In the genomic region with DNA sequence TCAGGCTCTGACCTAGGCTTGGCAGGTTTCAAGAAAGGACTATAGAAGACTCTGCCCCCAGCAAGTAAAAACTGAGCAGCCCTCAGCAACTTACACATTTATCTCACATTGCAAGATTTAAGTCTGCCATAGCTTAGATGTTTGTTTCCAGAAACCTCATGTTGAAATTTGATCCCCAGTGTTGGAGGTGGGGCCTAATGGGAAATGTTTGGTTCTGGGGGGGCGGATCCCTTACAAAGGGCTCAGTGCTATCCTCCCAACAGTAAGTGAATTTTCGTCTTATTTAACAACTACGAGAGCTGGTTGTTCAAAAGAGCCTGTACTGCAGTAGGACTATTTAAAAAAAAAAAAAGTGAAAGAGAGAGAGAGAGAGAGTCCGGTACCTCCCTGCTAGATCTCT, we compare ENCODE assay signal across 18 cellular contexts.
DNase-seq lines count a peak whose midpoint lies in the region; ATAC-seq, FAIRE-seq and TF ChIP-seq lines count a peak whose summit lies in the region.
"Had no signal": no experiment of that assay in that cellular context is flagged by ENCODE, and none has a peak within 500 bp of the region (broad histone marks: within the 10 kb centered on the region; RNA-seq: fewer than 3 reads in every experiment).

No MANE protein-coding gene starts in this region.

- H2BK120ac ChIP-seq in H1 (replicated peaks; ENCODE audit: low read depth, low read length), result no peak overlapping the region

- H4K8ac ChIP-seq in H1 (ENCODE audit: extremely low read depth, insufficient read depth, low read length), result no peak overlapping the region

- no peak overlapping the region for H4K5ac ChIP-seq in H1 (ENCODE audit: insufficient read length, low read depth, low read length)

- no peak overlapping the region for H3K14ac ChIP-seq in H1 (ENCODE audit: insufficient read length)

- no peak overlapping the region for H2BK15ac ChIP-seq in H1 (ENCODE audit: low read length)

- H3K23ac ChIP-seq in H1 (ENCODE audit: insufficient read length), result no peak overlapping the region

- no peak for TF ChIP-seq EP300 in H1 (IDR thresholded peaks at IDR 0.05; ENCODE audit: borderline replicate concordance in 1 of 2, low read depth in 2 of 2, low read length in 2 of 2)

- CTCF ChIA-PET in MCF 10A (lab: Yijun Ruan, JAX) (interaction anchor here (0.8 to 1.5 kb wide), 5 partner anchors 13 to 35 kb away, joined by 3 to 8 read pairs (median 4); no protein-coding TSS in a partner anchor), H1 (lab: Charles Lee; ENCODE audit: partially characterized antibody) (interaction anchor here (0.7 to 1.8 kb wide), 9 partner anchors 14 to 408 kb away, joined by 3 to 6 read pairs (median 4); no protein-coding TSS in a partner anchor)

- H3K27me3 Mint-ChIP-seq in MCF 10A (ENCODE audit: insufficient read depth, unreplicated experiment), result peaks cover 11% of the 10 kb centered on the region
- H3K27me3 Mint-ChIP-seq in stimulated activated naive B cell treated with anti-CD40 and anti-IgM and Interleukin-4, amounts not matched to agents 10 μg/mL and 1 μg/mL and 100 μg/mL, for 72 hours, result peaks cover 68 to 76% of the 10 kb centered on the region in 2 donors

- no peaks in the 10 kb centered on the region for H3K23me2 ChIP-seq in H1 (ENCODE audit: low read depth, low read length)

- H3K9me3 Mint-ChIP-seq in MCF 10A (ENCODE audit: unreplicated experiment), result no peaks in the 10 kb centered on the region
- no peaks in the 10 kb centered on the region for H3K9me3 Mint-ChIP-seq in stimulated activated naive B cell treated with anti-CD40 and anti-IgM and Interleukin-4, amounts not matched to agents 10 μg/mL and 1 μg/mL and 100 μg/mL, for 72 hours
- H3K9me3 Mint-ChIP-seq: CD8-positive, alpha-beta T cell had no signal

- H3K9ac ChIP-seq in H1 (replicated peaks in 1 of 4; ENCODE audit: extremely low read depth in 1 of 4, low read depth in 3 of 4, low read length in 3 of 4), result no peak overlapping the region

- H3K4me1 Mint-ChIP-seq in MCF 10A (ENCODE audit: insufficient read depth, unreplicated experiment), result no peaks in the 10 kb centered on the region
- peaks cover 24 to 25% of the 10 kb centered on the region in 2 donors for H3K4me1 Mint-ChIP-seq in stimulated activated naive B cell treated with anti-CD40 and anti-IgM and Interleukin-4, amounts not matched to agents 10 μg/mL and 1 μg/mL and 100 μg/mL, for 72 hours

- POLR2A ChIA-PET in MCF 10A (lab: Yijun Ruan, JAX), result no interaction called here
- POLR2A ChIA-PET in H1 (lab: Charles Lee; ENCODE audit: partially characterized antibody), result no interaction called here

- DNase-seq in MCF 10A (ENCODE audit: unreplicated experiment) (peak; percentile 13), breast epithelium (ENCODE audit: low spot score in 2 of 2) (no peak), H1 (ENCODE audit: low read depth in 1 of 2, low spot score in 2 of 2) (no peak), left kidney (ENCODE audit: low read depth, low spot score) (peak; percentile 46), MG63 (no peak), left lung (no peak), SKM-1 treated with dmso at 0.1 percent for 144 hours (lab: John Stamatoyannopoulos, UW; ENCODE audit: unreplicated experiment) (no peak)
- no peak for DNase-seq in stimulated activated naive B cell treated with anti-CD40 and anti-IgM and Interleukin-4, amounts not matched to agents 10 μg/mL and 1 μg/mL and 100 μg/mL, for 72 hours
- DNase-seq: CD8-positive, alpha-beta T cell; COR-L47; DMS153; DMS79 treated with DMSO at 0.1 percent for 48 hours; GDM1 had no signal

- no peaks in the 10 kb centered on the region for H3K79me1 ChIP-seq in H1 (ENCODE audit: low read depth, low read length)

- no peak overlapping the region for H2AK5ac ChIP-seq in H1 (ENCODE audit: low read depth, low read length)

- no peak for ATAC-seq in stimulated activated naive B cell treated with anti-CD40 and anti-IgM and Interleukin-4, amounts not matched to agents 10 μg/mL and 1 μg/mL and 100 μg/mL, for 72 hours (replicated peaks)
- ATAC-seq in left lung, result no peak
- ATAC-seq: CD8-positive, alpha-beta T cell; HCT116 had no signal

- no peaks in the 10 kb centered on the region for H3K4me1 ChIP-seq in breast epithelium
- H3K4me1 ChIP-seq in H1 (replicated peaks in 1 of 4; ENCODE audit: control insufficient read depth in 3 of 4, insufficient read depth in 4 of 4, low read length in 3 of 4), result peaks cover 0 to 4% (median 2%) of the 10 kb centered on the region in 4 experiments; a peak in 2 of 7 replicates
- H3K4me1 ChIP-seq in left lung, result peaks cover 3 to 25% of the 10 kb centered on the region in 2 donors

- H2BK20ac ChIP-seq in H1 (ENCODE audit: low read length), result no peak overlapping the region

- WGBS in H1 (ENCODE audit: extremely low coverage in 1 of 2, insufficient coverage in 1 of 2, insufficient read length in 1 of 2, insufficient replicate concordance in 2 of 2, low coverage in 1 of 2, low lambda C conversion rate in 2 of 2, missing lambda C conversion rate in 1 of 2), 2 experiments, result 79% methylated on average over 3 of the region's 4 CpGs; no CpG with 5 or more reads in 1 of the 2 experiments

- H3K27ac ChIP-seq in breast epithelium, result no peak overlapping the region
- no peak overlapping the region for H3K27ac ChIP-seq in H1 (ENCODE audit: low read depth, low read length)
- H3K27ac ChIP-seq in left lung, result no peak overlapping the region
- H3K27ac ChIP-seq: 22Rv1 had no signal

- no peak overlapping the region for H3K4me2 ChIP-seq in H1 (ENCODE audit: insufficient read depth in 1 of 2, low read depth in 2 of 2, low read length in 2 of 2)

- FAIRE-seq in H1 (lab: Jason Lieb, UNC), result no peak
- FAIRE-seq: D721Med, GM12892 had no signal

- H2BK5ac ChIP-seq in H1 (ENCODE audit: low read depth, low read length), result no peak overlapping the region

- no peak for TF ChIP-seq POLR2A in breast epithelium (IDR thresholded peaks at IDR 0.05)
- TF ChIP-seq POLR2A in H1 (IDR thresholded peaks at IDR 0.05; ENCODE audit: control extremely low read depth in 1 of 2, low read depth in 2 of 2, low read length in 2 of 2), result no peak

- H3K18ac ChIP-seq in H1 (ENCODE audit: extremely low read depth, low read length), result no peak overlapping the region

- H3K9me3 ChIP-seq in breast epithelium (no peaks in the 10 kb centered on the region), H1 (ENCODE audit: insufficient read depth in 2 of 2, low read depth in 1 of 2, low read length in 1 of 2) (peaks cover 2 to 4% of the 10 kb centered on the region in 2 experiments; a peak in 1 of 4 replicates), MG63 (no peaks in the 10 kb centered on the region), left lung (no peaks in the 10 kb centered on the region)

- no TSS peak for BruUV-seq in MCF 10A (replicated peaks; lab: Mats Ljungman, UMichigan)

- no peaks in the 10 kb centered on the region for H3K79me2 ChIP-seq in H1 (ENCODE audit: control insufficient read depth in 1 of 2, insufficient read depth in 2 of 2, low read length in 2 of 2)

- no peak for TF ChIP-seq RAD21 in H1 (IDR thresholded peaks at IDR 0.05 in 1 of 2, conservative IDR thresholded peaks at IDR 0.05 in 1 of 2; ENCODE audit: low read depth in 2 of 2, low read length in 2 of 2)

- H4K20me1 ChIP-seq in H1 (replicated peaks in 1 of 2; ENCODE audit: control insufficient read depth in 1 of 2, insufficient read depth in 2 of 2, low read length in 2 of 2), result no peaks in the 10 kb centered on the region

- H3K4ac ChIP-seq in H1 (replicated peaks; ENCODE audit: insufficient read length, low read depth, low read length), result no peak overlapping the region

- no peak overlapping the region for H3K4me3 Mint-ChIP-seq in MCF 10A (ENCODE audit: unreplicated experiment)
- no peak overlapping the region for H3K4me3 Mint-ChIP-seq in stimulated activated naive B cell treated with anti-CD40 and anti-IgM and Interleukin-4, amounts not matched to agents 10 μg/mL and 1 μg/mL and 100 μg/mL, for 72 hours
- H3K4me3 Mint-ChIP-seq: CD8-positive, alpha-beta T cell had no signal

- H4K91ac ChIP-seq in H1 (replicated peaks; ENCODE audit: insufficient read length, low read length), result no peak overlapping the region

- H2AFZ ChIP-seq in H1 (ENCODE audit: low read length), result peak overlapping the region; percentile 75; the same call in 1 of the 2 replicates

- H3K27me3 ChIP-seq in breast epithelium, result no peaks in the 10 kb centered on the region
- H3K27me3 ChIP-seq in H1 (replicated peaks in 1 of 4; ENCODE audit: control insufficient read depth in 3 of 4, extremely low read depth in 1 of 4, insufficient read depth in 3 of 4, low read length in 3 of 4), result no peaks in the 10 kb centered on the region
- no peaks in the 10 kb centered on the region for H3K27me3 ChIP-seq in MG63
- peaks cover 0 to 55% of the 10 kb centered on the region in 2 donors for H3K27me3 ChIP-seq in left lung

- no peak overlapping the region for H2BK12ac ChIP-seq in H1 (ENCODE audit: low read depth, low read length)

- H3K36me3 Mint-ChIP-seq in MCF 10A (ENCODE audit: insufficient read depth, unreplicated experiment), result no peaks in the 10 kb centered on the region
- H3K36me3 Mint-ChIP-seq in stimulated activated naive B cell treated with anti-CD40 and anti-IgM and Interleukin-4, amounts not matched to agents 10 μg/mL and 1 μg/mL and 100 μg/mL, for 72 hours, result no peaks in the 10 kb centered on the region
- H3K36me3 Mint-ChIP-seq: CD8-positive, alpha-beta T cell had no signal

- H3K4me3 ChIP-seq in breast epithelium (no peak overlapping the region), H1 (ENCODE audit: extremely low read depth in 1 of 4, insufficient read depth in 2 of 4, low read depth in 3 of 4, low read length in 4 of 4) (no peak overlapping the region), MG63 (no peak overlapping the region), left lung (no peak overlapping the region)

- intact Hi-C loops in MCF 10A (cut with micrococcal nuclease) (no loop called here), breast epithelium (cut with DNase I; ENCODE audit: low total_unique reads) (no loop called here), left lung (cut with DNase I) (no loop called here)

- no peak overlapping the region for H3K27ac Mint-ChIP-seq in MCF 10A (ENCODE audit: low read depth, unreplicated experiment)
- peak overlapping the region; percentile 25 for H3K27ac Mint-ChIP-seq in stimulated activated naive B cell treated with anti-CD40 and anti-IgM and Interleukin-4, amounts not matched to agents 10 μg/mL and 1 μg/mL and 100 μg/mL, for 72 hours
- H3K27ac Mint-ChIP-seq: CD14-positive monocyte; CD8-positive, alpha-beta T cell had no signal

- H3K56ac ChIP-seq in H1 (replicated peaks; ENCODE audit: insufficient read length, low read depth, low read length), result no peak overlapping the region

- no peaks in the 10 kb centered on the region for H3K36me3 ChIP-seq in breast epithelium
- no peaks in the 10 kb centered on the region for H3K36me3 ChIP-seq in H1 (ENCODE audit: control insufficient read depth in 2 of 4, insufficient read depth in 4 of 4, low read length in 3 of 4)
- no peaks in the 10 kb centered on the region for H3K36me3 ChIP-seq in MG63
- H3K36me3 ChIP-seq in left lung, result no peaks in the 10 kb centered on the region

- TF ChIP-seq CTCF in MCF 10A (IDR thresholded peaks at IDR 0.05; ENCODE audit: unreplicated experiment) (no peak), breast epithelium (IDR thresholded peaks at IDR 0.05) (no peak), H1 (IDR thresholded peaks at IDR 0.05; ENCODE audit: control extremely low read depth in 1 of 3, insufficient read depth in 1 of 3, low read depth in 1 of 3, low read length in 3 of 3) (no peak), left lung (IDR thresholded peaks at IDR 0.05) (no peak)

Comparison
In these comparisons a context has a peak if more than half of its experiments do, and no peak if none do; other contexts are left out.
1. DNase-seq: peak in MCF 10A (single experiment) and left kidney (single experiment); none in breast epithelium (0 of 2), H1 (0 of 2), stimulated activated naive B cell treated with anti-CD40 and anti-IgM and Interleukin-4, amounts not matched to agents 10 μg/mL and 1 μg/mL and 100 μg/mL, for 72 hours (single experiment), MG63 (single experiment), left lung (0 of 2) and SKM-1 treated with dmso at 0.1 percent for 144 hours (single experiment).